ENCODE assay signal across 9 cellular contexts in genomic region chr14:35340616-35341453, GRCh38. TPM values are rescaled to one million over a fixed set of nuclear protein-coding genes. Genes with fewer than 3 reads are reported as not detected.
DNase-seq lines count a peak whose midpoint lies in the region; ATAC-seq and TF ChIP-seq lines count a peak whose summit lies in the region.
"Had no signal": no experiment of that assay in that cellular context is flagged by ENCODE, and none has a peak within 500 bp of the region (broad histone marks: within the 10 kb centered on the region; RNA-seq: fewer than 3 reads in every experiment).

No MANE protein-coding gene starts in this region.

- H3F3A ChIP-seq in Loucy (ENCODE audit: low read depth), result no peaks in the 10 kb centered on the region

- no peak overlapping the region for H4K8ac ChIP-seq in mesendoderm (ENCODE audit: low read depth, low read length)

- H3K56ac ChIP-seq in mesendoderm (ENCODE audit: low read length), result peak overlapping the region; percentile 61

- H3K36me3 ChIP-seq in Loucy (ENCODE audit: insufficient read depth, low read length) (no peaks in the 10 kb centered on the region), mesendoderm (ENCODE audit: control insufficient read depth, insufficient read depth, low read length) (no peaks in the 10 kb centered on the region), stomach smooth muscle (ENCODE audit: control insufficient read depth in 2 of 2, insufficient read depth in 2 of 2, low read length in 2 of 2) (no peaks in the 10 kb centered on the region), brain microvascular endothelial cell (replicated peaks) (no peaks in the 10 kb centered on the region)

- H3K4me1 Mint-ChIP-seq in brain, result peaks cover 27% of the 10 kb centered on the region

- H3K4ac ChIP-seq in mesendoderm (ENCODE audit: low read depth, low read length), result peak overlapping the region; percentile 4

- no peak overlapping the region for H2BK15ac ChIP-seq in mesendoderm (replicated peaks; ENCODE audit: low read depth)

- no peak overlapping the region for H3K27ac ChIP-seq in mesendoderm (ENCODE audit: low read depth, low read length)
- peak overlapping the region; percentile 97 for H3K27ac ChIP-seq in stomach smooth muscle (ENCODE audit: low read length)
- H3K27ac ChIP-seq in brain microvascular endothelial cell, result no peak overlapping the region

- H3K36me3 Mint-ChIP-seq in brain, result no peaks in the 10 kb centered on the region

- H2BK5ac ChIP-seq in mesendoderm (ENCODE audit: low read length), result peak overlapping the region; percentile 18

- H3K27ac Mint-ChIP-seq in brain, result peak overlapping the region; percentile 80 to 95 (median 87)
- H3K27ac Mint-ChIP-seq: progenitor cell of endocrine pancreas had no signal

- H3K23ac ChIP-seq in mesendoderm (ENCODE audit: low read length), result no peak overlapping the region

- H4K5ac ChIP-seq in mesendoderm (ENCODE audit: low read length), result no peak overlapping the region

- peak overlapping the region; percentile 94 for H2AK5ac ChIP-seq in mesendoderm (ENCODE audit: low read length)

- no peaks in the 10 kb centered on the region for H3K9me3 ChIP-seq in Loucy (ENCODE audit: insufficient read depth, low read depth, low read length)
- H3K9me3 ChIP-seq in stomach smooth muscle (ENCODE audit: control insufficient read depth in 2 of 2, low read length in 2 of 2), result no peaks in the 10 kb centered on the region

- in situ Hi-C loops in brain microvascular endothelial cell (cut with HindIII; ENCODE audit: low pct_ligation_motif_present, low sequenced_read_pairs), result no loop called here

- H3K4me1 ChIP-seq in Loucy (ENCODE audit: insufficient read depth, low read length, poor library complexity, severe bottlenecking), result peaks cover 21% of the 10 kb centered on the region
- H3K4me1 ChIP-seq in mesendoderm (ENCODE audit: control insufficient read depth, low read depth, low read length), result peaks cover 12% of the 10 kb centered on the region
- H3K4me1 ChIP-seq in stomach smooth muscle (ENCODE audit: control insufficient read depth, insufficient read depth, low read length), result peaks cover 60% of the 10 kb centered on the region

- no peaks in the 10 kb centered on the region for H3K9me3 Mint-ChIP-seq in brain

- H3K27me3 Mint-ChIP-seq in brain, result no peaks in the 10 kb centered on the region

- no peaks in the 10 kb centered on the region for H3K79me1 ChIP-seq in mesendoderm (ENCODE audit: low read length)

- no peak overlapping the region for H2BK120ac ChIP-seq in mesendoderm (ENCODE audit: low read depth, low read length)

- H3K4me2 ChIP-seq in Loucy (ENCODE audit: low read depth, low read length, poor library complexity, severe bottlenecking) (peak overlapping the region; percentile 10), mesendoderm (ENCODE audit: low read length) (no peak overlapping the region)

- no peak overlapping the region for H3K4me3 ChIP-seq in Loucy (ENCODE audit: low read length, poor library complexity, severe bottlenecking)
- no peak overlapping the region for H3K4me3 ChIP-seq in mesendoderm (ENCODE audit: low read length)
- peak overlapping the region; percentile 35 to 47 for H3K4me3 ChIP-seq in stomach smooth muscle (ENCODE audit: low read length in 2 of 2)
- H3K4me3 ChIP-seq in brain microvascular endothelial cell (ENCODE audit: low read depth, low read length), result no peak overlapping the region

- no peak overlapping the region for H3K18ac ChIP-seq in mesendoderm (ENCODE audit: low read length)

- no peak overlapping the region for H3K4me3 Mint-ChIP-seq in brain

- no peak overlapping the region for H2AFZ ChIP-seq in Loucy (ENCODE audit: low read length)

- WGBS in mesendoderm (ENCODE audit: extremely low coverage, insufficient coverage, low lambda C conversion rate), result no CpG with 5 or more reads among the region's 14 CpGs

- H3K27me3 ChIP-seq in Loucy (ENCODE audit: insufficient read depth, low read length, poor library complexity, severe bottlenecking) (no peaks in the 10 kb centered on the region), mesendoderm (ENCODE audit: insufficient read depth, low read length, poor library complexity) (no peaks in the 10 kb centered on the region), stomach smooth muscle (ENCODE audit: control insufficient read depth in 1 of 2, insufficient read depth in 2 of 2, low read length in 2 of 2) (no peaks in the 10 kb centered on the region), brain microvascular endothelial cell (replicated peaks) (no peaks in the 10 kb centered on the region)

- H3K9me2 ChIP-seq in Loucy (replicated peaks; ENCODE audit: low read depth, low read length), result no peaks in the 10 kb centered on the region

- H4K20me1 ChIP-seq in Loucy (ENCODE audit: insufficient read depth, low read length, poor library complexity, severe bottlenecking), result no peaks in the 10 kb centered on the region

- TF ChIP-seq CTCF in Loucy (conservative IDR thresholded peaks at IDR 0.05; ENCODE audit: low read length), result no peak
- no peak for TF ChIP-seq CTCF in brain (conservative IDR thresholded peaks at IDR 0.05)
- no peak for TF ChIP-seq CTCF in brain microvascular endothelial cell (IDR thresholded peaks at IDR 0.05; ENCODE audit: low read depth, low read length, missing control alignments)

- no peak for ATAC-seq in HG02588 (IDR thresholded peaks at IDR 0.05; ENCODE audit: unreplicated experiment)

- H3K79me2 ChIP-seq in Loucy (ENCODE audit: insufficient read depth, low read length), result no peaks in the 10 kb centered on the region
- no peaks in the 10 kb centered on the region for H3K79me2 ChIP-seq in mesendoderm (ENCODE audit: control insufficient read depth, insufficient read depth, low read length)

- peak overlapping the region; percentile 29 for H3K9ac ChIP-seq in Loucy (ENCODE audit: low read depth, low read length, poor library complexity, severe bottlenecking)
- peak overlapping the region; percentile 39 for H3K9ac ChIP-seq in mesendoderm (ENCODE audit: low read length)
- peak overlapping the region; percentile 55 to 63 for H3K9ac ChIP-seq in stomach smooth muscle (ENCODE audit: low read length in 2 of 2)

- DNase-seq in mesendoderm (no peak), DMS 273 (lab: John Stamatoyannopoulos, UW; ENCODE audit: unreplicated experiment) (no peak), brain microvascular endothelial cell (no peak)
- DNase-seq in activated naive CD4-positive, alpha-beta T cell (lab: John Stamatoyannopoulos, UW), result no peak

RNA-seq across cellular contexts. Expression of gene PSMA6, which starts 48.7 kb away (rescaled TPM):
- polyA plus RNA-seq in brain (ENCODE audit: insufficient read depth, low read depth, low replicate concordance), result 183 TPM
- 410 TPM for polyA plus RNA-seq in mesendoderm (2013, experiment 1 of 2)
- 407 TPM for polyA plus RNA-seq in mesendoderm (2013, experiment 2 of 2)

Comparison
In these comparisons a context has a peak if more than half of its experiments do, and no peak if none do; other contexts are left out.
1. H3K4me3 ChIP-seq: peak in stomach smooth muscle (2 of 2); none in Loucy (single experiment), mesendoderm (single experiment) and brain microvascular endothelial cell (single experiment).
2. Peak in every context shown above with its lines, with median percentiles within 50 percentile points of each other: H3K9ac ChIP-seq.